Comparison of ENCODE assay signal across 6 cellular contexts in genomic region chr2:1207962-1208510, GRCh38.
"Had no signal": no experiment of that assay in that cellular context is flagged by ENCODE, and none has a peak within 500 bp of the region (broad histone marks: within the 10 kb centered on the region; RNA-seq: fewer than 3 reads in every experiment).

No MANE protein-coding gene starts in this region.

- H3K36me3 Mint-ChIP-seq: IgD-negative memory B cell had no signal

- H3K27ac ChIP-seq: HL-60 had no signal

- ATAC-seq: GM23338, HepG2 had no signal

- H3K4me1 Mint-ChIP-seq: GM23338, H9 had no signal

- H3K27me3 Mint-ChIP-seq: IgD-negative memory B cell had no signal

- H3K4me3 ChIP-seq: GM23338 had no signal

- H3K27ac Mint-ChIP-seq: IgD-negative memory B cell had no signal

- DNase-seq: H9, HCEC 1CT had no signal

- H3K4me3 Mint-ChIP-seq: GM23338, H9, IgD-negative memory B cell had no signal
